In the genomic region with DNA sequence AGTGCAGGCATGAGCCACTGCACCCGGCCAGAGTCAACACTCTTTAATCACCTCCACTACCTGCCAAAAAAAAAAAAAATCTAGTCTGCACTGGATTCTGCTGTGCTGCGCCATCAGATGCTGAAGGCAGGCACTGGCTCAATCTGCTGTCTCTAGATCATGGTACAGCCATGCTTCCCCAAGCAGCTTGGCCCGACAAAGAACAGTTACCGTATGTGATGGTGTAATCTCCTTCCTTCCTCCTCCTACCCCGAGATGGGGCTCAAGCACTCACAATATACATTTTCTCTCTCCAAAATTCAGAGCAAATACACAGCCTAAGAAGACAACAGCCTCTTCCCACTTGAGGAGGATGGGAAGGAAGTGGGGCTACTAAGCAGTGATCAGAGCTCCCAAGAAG, we compare ENCODE assay signal across 1 cellular context.
TF ChIP-seq lines count a peak whose summit lies in the region.

No MANE protein-coding gene starts in this region.

TF ChIP-seq in H1, 55 proteins besides CTCF, POLR2A, EP300 and RAD21:
- TF ChIP-seq EZH2 (IDR thresholded peaks at IDR 0.05; ENCODE audit: low read depth, low read length, severe bottlenecking) (no peak), ZNF274 (IDR thresholded peaks at IDR 0.05; ENCODE audit: borderline replicate concordance, extremely low read depth, low read length) (no peak)
